In the genomic region with DNA sequence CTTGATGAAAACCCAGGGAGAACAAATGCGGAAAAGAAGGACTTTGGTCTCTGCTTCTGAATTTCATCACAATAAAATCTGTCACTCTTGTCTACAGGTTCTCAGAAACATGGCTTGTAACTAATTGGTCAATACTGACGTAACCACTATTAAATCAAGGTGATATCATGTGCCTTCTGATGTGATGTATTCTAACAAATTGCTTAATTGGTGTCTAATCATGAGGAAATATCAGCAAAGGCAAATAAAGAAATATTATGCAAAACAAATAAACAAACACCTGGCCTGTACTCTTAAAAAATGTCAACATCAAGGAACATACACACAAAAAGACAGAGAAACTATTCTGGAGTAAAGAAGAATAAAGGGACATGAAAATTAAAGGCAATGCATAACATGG, we compare ENCODE assay signal across 21 cellular contexts.
"Had no signal": no experiment of that assay in that cellular context is flagged by ENCODE, and none has a peak within 500 bp of the region (broad histone marks: within the 10 kb centered on the region; RNA-seq: fewer than 3 reads in every experiment).

No MANE protein-coding gene starts in this region.

- H3K9me3 ChIP-seq: colonic mucosa, esophagus muscularis mucosa, gastroesophageal sphincter, left lung, lower lobe of right lung had no signal

- H2AFZ ChIP-seq: hepatocyte had no signal

- H3K79me2 ChIP-seq: hepatocyte had no signal

- H3K4me1 ChIP-seq: colonic mucosa, esophagus muscularis mucosa, foreskin keratinocyte, gastroesophageal sphincter, heart left ventricle, left lung, lower lobe of right lung had no signal

- H3K27me3 ChIP-seq: colonic mucosa, esophagus muscularis mucosa, foreskin keratinocyte, gastroesophageal sphincter, heart left ventricle, hepatocyte, left lung had no signal

- H3K4me3 ChIP-seq: colonic mucosa, esophagus muscularis mucosa, gastroesophageal sphincter, heart left ventricle, hepatocyte, left lung, lower lobe of right lung, mucosa of descending colon had no signal

- H3K27ac ChIP-seq: colonic mucosa, esophagus muscularis mucosa, foreskin keratinocyte, gastroesophageal sphincter, heart left ventricle, hepatocyte, left lung, lower lobe of right lung had no signal

- DNase-seq: colonic mucosa; cortex of kidney; effector CD4-positive, alpha-beta T cell; effector memory CD4-positive, alpha-beta T cell; foreskin keratinocyte; heart left ventricle; hypothalamus; left cardiac atrium; left lung; left ventricle myocardium superior; lower lobe of right lung; mesenchymal stem cell; mucosa of descending colon; naive B cell had no signal

- ATAC-seq: foreskin keratinocyte, gastroesophageal sphincter, heart left ventricle, left cardiac atrium, left lung, left ventricle myocardium superior, lower lobe of right lung, mucosa of descending colon had no signal

- H3K4me2 ChIP-seq: hepatocyte had no signal

- H3K36me3 ChIP-seq: colonic mucosa, esophagus muscularis mucosa, gastroesophageal sphincter, heart left ventricle, left lung, lower lobe of right lung had no signal

- FAIRE-seq: endothelial cell of umbilical vein, frontal cortex, islet of Langerhans, keratinocyte had no signal
